Comparison of ENCODE assay signal across 8 cellular contexts in genomic region chr3:100334340-100335136, GRCh38.
A peak's percentile ranks its signal among the peaks of the same experiment; 100 is the strongest.
DNase-seq lines count a peak whose midpoint lies in the region; TF ChIP-seq lines count a peak whose summit lies in the region.

Gene NIT2, plus strand, starts transcription at chr3:100334757. Its CDS starts 35 bp downstream, at chr3:100334792.

- peak within 1 kb of the TSS; percentile 96 for H2AFZ ChIP-seq in MM.1S (ENCODE audit: low read length)

- H3K9me3 Mint-ChIP-seq in activated naive CD4-positive, alpha-beta T cell treated with anti-CD3 and anti-CD28 coated beads, Interleukin-2, amount 10 ng/mL, durations not matched to agents 7 days and 5 days, result no peaks in the 10 kb centered on the region

- H3K4me1 ChIP-seq in MM.1S (ENCODE audit: low read length), result 0 out of 2 replicates have a peak, but pooled peaks cover 4% of the 10 kb centered on the region

- H3K9me2 ChIP-seq in MM.1S (replicated peaks; ENCODE audit: insufficient read depth, low read length), result no peaks in the 10 kb centered on the region

- no peaks in the 10 kb centered on the region for H3K27me3 Mint-ChIP-seq in activated naive CD4-positive, alpha-beta T cell treated with anti-CD3 and anti-CD28 coated beads, Interleukin-2, amount 10 ng/mL, durations not matched to agents 7 days and 5 days

- H3K36me3 Mint-ChIP-seq in activated naive CD4-positive, alpha-beta T cell treated with anti-CD3 and anti-CD28 coated beads, Interleukin-2, amount 10 ng/mL, durations not matched to agents 7 days and 5 days, result peaks cover 10% of the 10 kb centered on the region

- H3K27ac ChIP-seq in MM.1S (ENCODE audit: low read length) (peak within 1 kb of the TSS; percentile 15; the same call in 1 of the 2 replicates), SK-N-MC (no peak within 1 kb of the TSS)

- no peaks in the 10 kb centered on the region for H4K20me1 ChIP-seq in MM.1S (ENCODE audit: insufficient read depth, low read length)

- no peaks in the 10 kb centered on the region for H3F3A ChIP-seq in MM.1S (ENCODE audit: insufficient read depth, low read length)

- H3K4me1 Mint-ChIP-seq in activated naive CD4-positive, alpha-beta T cell treated with anti-CD3 and anti-CD28 coated beads, Interleukin-2, amount 10 ng/mL, durations not matched to agents 7 days and 5 days, result peaks cover 35% of the 10 kb centered on the region

- peak within 1 kb of the TSS; percentile 92 for H3K27ac Mint-ChIP-seq in activated naive CD4-positive, alpha-beta T cell treated with anti-CD3 and anti-CD28 coated beads, Interleukin-2, amount 10 ng/mL, durations not matched to agents 7 days and 5 days

- TF ChIP-seq CTCF in MM.1S (IDR thresholded peaks at IDR 0.05; ENCODE audit: low read length), result no peak

- H3K36me3 ChIP-seq in MM.1S (replicated peaks; ENCODE audit: insufficient read depth, low read length), result no peaks in the 10 kb centered on the region
- H3K36me3 ChIP-seq in SK-N-MC (ENCODE audit: insufficient read depth, low read length), result peaks cover 1% of the 10 kb centered on the region; the same call in 1 of the 2 replicates

- DNase-seq in GM03348 (ENCODE audit: low spot score), result peak; percentile 96
- DNase-seq in HCEC 1CT, result peak; percentile 74
- DNase-seq in MM.1S, result peak; percentile 90
- no peak for DNase-seq in SK-N-MC (ENCODE audit: low read depth, low spot score)
- DNase-seq in activated naive CD4-positive, alpha-beta T cell treated with anti-CD3 and anti-CD28 coated beads, Interleukin-2, amount 10 ng/mL, durations not matched to agents 7 days and 5 days, result peak; percentile 87
- DNase-seq in germinal center (ENCODE audit: low spot score), result peak; percentile 92
- DNase-seq in nucleus accumbens (lab: John Stamatoyannopoulos, UW), result peak in 54 of 56 donors; percentile 14 to 80 (median 58)
- peak; percentile 75 for DNase-seq in superior temporal gyrus (ENCODE audit: extremely low spot score)

- peak within 1 kb of the TSS; percentile 75 for H3K4me2 ChIP-seq in MM.1S (ENCODE audit: low read depth, low read length)

- no peaks in the 10 kb centered on the region for H3K9me3 ChIP-seq in MM.1S (replicated peaks; ENCODE audit: insufficient read depth, low read length)
- H3K9me3 ChIP-seq in SK-N-MC (ENCODE audit: low read depth, low read length), result no peaks in the 10 kb centered on the region

- no peaks in the 10 kb centered on the region for H3K27me3 ChIP-seq in MM.1S (replicated peaks; ENCODE audit: insufficient read depth, low read length)

- H3K4me3 ChIP-seq in MM.1S (ENCODE audit: low read length) (peak within 1 kb of the TSS; percentile 93), SK-N-MC (peak within 1 kb of the TSS; percentile 92)

- peak within 1 kb of the TSS; percentile 97 for H3K4me3 Mint-ChIP-seq in activated naive CD4-positive, alpha-beta T cell treated with anti-CD3 and anti-CD28 coated beads, Interleukin-2, amount 10 ng/mL, durations not matched to agents 7 days and 5 days

- CTCF ChIA-PET in activated naive CD4-positive, alpha-beta T cell treated with anti-CD3 and anti-CD28 coated beads, Interleukin-2, amount 10 ng/mL, durations not matched to agents 7 days and 5 days (lab: Charles Lee), result interaction anchor here (0.7 to 1.9 kb wide), 6 partner anchors 11 to 502 kb away, joined by 3 to 6 read pairs (median 4); no protein-coding TSS in a partner anchor

- H3K9ac ChIP-seq in MM.1S (ENCODE audit: low read length) (peak within 1 kb of the TSS; percentile 82), SK-N-MC (ENCODE audit: insufficient read length) (peak within 1 kb of the TSS; percentile 79)

- 0 out of 2 replicates have a peak, but pooled peaks cover 3% of the 10 kb centered on the region for H3K79me2 ChIP-seq in MM.1S (ENCODE audit: low read length)
